ENCODE assay signal across 8 cellular contexts in genomic region chr21:45405819-45406762, GRCh38.
DNase-seq lines count a peak whose midpoint lies in the region.

No MANE protein-coding gene starts in this region.

- no peaks in the 10 kb centered on the region for H3K27me3 ChIP-seq in adipocyte (replicated peaks; ENCODE audit: control insufficient read depth, insufficient read depth, low read length)

- DNase-seq in NCI-H1417 (lab: John Stamatoyannopoulos, UW) (peak in 2 of 3 experiments; percentile 40 to 51), NCI-H1417 treated with DMSO at 0.1 percent for 48 hours (lab: John Stamatoyannopoulos, UW) (no peak), adipocyte (ENCODE audit: low read depth) (peak; percentile 71), islet precursor cell (peak; percentile 66), NCI-H2081 (lab: John Stamatoyannopoulos, UW) (no peak), MV-4-11 (lab: John Stamatoyannopoulos, UW) (no peak), DMS153 treated with DMSO at 0.1 percent for 48 hours (lab: John Stamatoyannopoulos, UW; ENCODE audit: unreplicated experiment) (no peak)
- peak; percentile 15 for DNase-seq in stimulated activated CD4-positive, alpha-beta T cell treated with anti-CD3 and anti-CD28 coated beads, Interleukin-4, amount 100 ng/mL, for 1 hour

- H3K4me3 ChIP-seq in adipocyte (ENCODE audit: low read length) = peak overlapping the region; percentile 73

- peaks cover 25% of the 10 kb centered on the region for H3K4me1 ChIP-seq in adipocyte (ENCODE audit: control insufficient read depth, insufficient read depth, low read length)

- peaks cover 8% of the 10 kb centered on the region for H3K9me3 ChIP-seq in adipocyte (ENCODE audit: control insufficient read depth, low read length)

- H3K36me3 ChIP-seq in adipocyte (ENCODE audit: control insufficient read depth, insufficient read depth, low read length, severe bottlenecking) = no peaks in the 10 kb centered on the region

- H3K9ac ChIP-seq in adipocyte (ENCODE audit: low read length) = peak overlapping the region; percentile 64

Comparison
In these comparisons a context has a peak if more than half of its experiments do, and no peak if none do; other contexts are left out.
1. DNase-seq: peak in NCI-H1417 (2 of 3), adipocyte (single experiment), islet precursor cell (single experiment) and stimulated activated CD4-positive, alpha-beta T cell treated with anti-CD3 and anti-CD28 coated beads, Interleukin-4, amount 100 ng/mL, for 1 hour (single experiment); none in NCI-H1417 treated with DMSO at 0.1 percent for 48 hours (single experiment), NCI-H2081 (0 of 2), MV-4-11 (single experiment) and DMS153 treated with DMSO at 0.1 percent for 48 hours (single experiment).